8 cellular contexts compared by ENCODE assay signal in genomic region chr17:78717431-78717980, GRCh38.
DNase-seq lines count a peak whose midpoint lies in the region; ATAC-seq, FAIRE-seq and TF ChIP-seq lines count a peak whose summit lies in the region.

No MANE protein-coding gene starts in this region.

- H3K4me3 ChIP-seq in right lobe of liver = peak overlapping the region; percentile 22 to 58 (median 40)
- peak overlapping the region in 1 of 3 donors; percentile 33 for H3K4me3 ChIP-seq in thyroid gland (replicated peaks in 1 of 3)

- H3K4me1 ChIP-seq in right lobe of liver (peaks cover 0 to 63% (median 18%) of the 10 kb centered on the region in 4 donors), thyroid gland (peaks cover 61 to 79% of the 10 kb centered on the region in 2 donors)

- H3K36me3 ChIP-seq in right lobe of liver (no peaks in the 10 kb centered on the region), thyroid gland (no peaks in the 10 kb centered on the region)

- no peaks in the 10 kb centered on the region for H3K9me3 Mint-ChIP-seq in central memory CD8-positive, alpha-beta T cell

- H3K27me3 ChIP-seq in right lobe of liver (no peaks in the 10 kb centered on the region), thyroid gland (no peaks in the 10 kb centered on the region)

- 8% methylated on average over 14 of the region's 14 CpGs for WGBS in right lobe of liver (ENCODE audit: insufficient coverage, low coverage, low lambda C conversion rate, missing lambda C conversion rate)
- 6 to 15% methylated on average over 8 to 14 of the region's 14 CpGs for WGBS in thyroid gland, 2 donors

- peaks cover 78% of the 10 kb centered on the region for H3K4me1 Mint-ChIP-seq in central memory CD8-positive, alpha-beta T cell

- no peak for TF ChIP-seq POLR2A in right lobe of liver (IDR thresholded peaks at IDR 0.05)
- no peak for TF ChIP-seq POLR2A in thyroid gland (IDR thresholded peaks at IDR 0.05)

- H3K27ac Mint-ChIP-seq in central memory CD8-positive, alpha-beta T cell (ENCODE audit: low read depth) = peak overlapping the region; percentile 89

- H3K27me3 Mint-ChIP-seq in central memory CD8-positive, alpha-beta T cell = no peaks in the 10 kb centered on the region

- no peak for ATAC-seq in central memory CD8-positive, alpha-beta T cell (replicated peaks; ENCODE audit: extremely low read depth, poor library complexity, severe bottlenecking)
- ATAC-seq in right lobe of liver = peak; percentile 46 to 65 (median 57)

- peak overlapping the region; percentile 55 for H3K4me3 Mint-ChIP-seq in central memory CD8-positive, alpha-beta T cell

- no peaks in the 10 kb centered on the region for H3K9me3 ChIP-seq in right lobe of liver
- no peaks in the 10 kb centered on the region for H3K9me3 ChIP-seq in thyroid gland

- TF ChIP-seq CTCF in right lobe of liver (IDR thresholded peaks at IDR 0.05) (no peak), thyroid gland (IDR thresholded peaks at IDR 0.05) (no peak)

- DNase-seq in NCI-H1436 (lab: John Stamatoyannopoulos, UW) (peak; percentile 15), NCI-H1436 treated with DMSO at 0.1 percent for 48 hours (lab: John Stamatoyannopoulos, UW) (no peak), NCI-H446 treated with DMSO at 0.1 percent for 48 hours (lab: John Stamatoyannopoulos, UW) (peak; percentile 71), right lobe of liver (peak in 1 of 3 donors; percentile 70), thyroid gland (no peak), HTR-8/SVneo (ENCODE audit: insufficient read length, low spot score) (no peak)
- no peak for DNase-seq in central memory CD8-positive, alpha-beta T cell (ENCODE audit: low spot score in 2 of 2)
- no peak for DNase-seq in activated CD4-positive, alpha-beta T cell treated with anti-CD3 and anti-CD28 coated beads for 4 hours

- peaks cover 29% of the 10 kb centered on the region for H3K36me3 Mint-ChIP-seq in central memory CD8-positive, alpha-beta T cell (ENCODE audit: insufficient read depth)

- FAIRE-seq in HTR-8/SVneo (lab: Jason Lieb, UNC) = no peak

- peak overlapping the region; percentile 1 to 69 (median 12) for H3K27ac ChIP-seq in right lobe of liver
- peak overlapping the region in 2 of 3 donors; percentile 35 to 64 for H3K27ac ChIP-seq in thyroid gland

- intact Hi-C loops in right lobe of liver (cut with DNase I) = no loop called here
- intact Hi-C loops in thyroid gland (cut with DNase I) = no loop called here

Comparison
In these comparisons a context has a peak if more than half of its experiments do, and no peak if none do; other contexts are left out.
1. DNase-seq: peak in NCI-H1436 (single experiment) and NCI-H446 treated with DMSO at 0.1 percent for 48 hours (single experiment); none in NCI-H1436 treated with DMSO at 0.1 percent for 48 hours (single experiment), central memory CD8-positive, alpha-beta T cell (0 of 2), thyroid gland (0 of 2), HTR-8/SVneo (single experiment) and activated CD4-positive, alpha-beta T cell treated with anti-CD3 and anti-CD28 coated beads for 4 hours (0 of 2).